In the genomic region with DNA sequence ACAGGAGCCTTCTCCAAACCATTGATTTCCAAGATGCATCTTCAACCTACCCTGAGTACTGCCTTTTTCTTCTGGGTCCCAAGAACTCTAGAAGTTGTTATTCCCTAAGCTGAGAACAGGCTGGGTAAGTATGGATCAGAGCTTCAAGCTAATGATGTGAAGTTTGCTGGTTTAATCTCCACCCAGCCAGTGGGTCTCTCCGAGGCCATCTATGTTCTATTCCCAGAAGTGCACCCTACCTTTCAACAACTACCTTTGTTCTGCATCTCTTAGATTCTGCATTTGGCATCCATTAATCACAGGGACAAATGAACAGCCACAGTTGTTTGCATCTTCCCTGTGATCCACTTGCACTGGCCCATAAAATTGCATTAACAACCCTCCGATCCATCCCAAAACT, we compare ENCODE assay signal across 11 cellular contexts.
DNase-seq lines count a peak whose midpoint lies in the region; TF ChIP-seq lines count a peak whose summit lies in the region.
"Had no signal": no experiment of that assay in that cellular context is flagged by ENCODE, and none has a peak within 500 bp of the region (broad histone marks: within the 10 kb centered on the region; RNA-seq: fewer than 3 reads in every experiment).

No MANE protein-coding gene starts in this region.

- H3K79me2 ChIP-seq in hepatocyte: no peaks in the 10 kb centered on the region

- DNase-seq in AG10803 (ENCODE audit: low read depth): no peak
- DNase-seq in HFF-Myc (ENCODE audit: extremely low read depth, low read depth): no peak
- no peak for DNase-seq in hepatocyte (ENCODE audit: low spot score)
- DNase-seq in activated CD4-positive, CD25-positive, alpha-beta regulatory T cell (lab: John Stamatoyannopoulos, UW): no peak
- DNase-seq in NCI-H2107 (lab: John Stamatoyannopoulos, UW): no peak
- no peak for DNase-seq in stimulated activated CD4-positive, alpha-beta T cell treated with anti-CD3 and anti-CD28 coated beads, Interleukin-2, amount 100 ng/mL, for 48 hours
- no peak for DNase-seq in T-helper 2 cell
- DNase-seq: GF-D8; NCI-H446; stimulated activated CD4-positive, alpha-beta T cell treated with anti-CD3 and anti-CD28 coated beads, Interleukin-1b, Interleukin-23, amount 100 ng/mL, for 48 hours had no signal

- no peaks in the 10 kb centered on the region for H3K36me3 ChIP-seq in hepatocyte (replicated peaks; ENCODE audit: insufficient read depth, low read depth)

- H3K9me3 ChIP-seq in hepatocyte (ENCODE audit: low read depth): no peaks in the 10 kb centered on the region

- no peaks in the 10 kb centered on the region for H3K9me2 ChIP-seq in hepatocyte (replicated peaks; ENCODE audit: insufficient read depth)

- peak; percentile 13; the same call in 1 of the 2 replicates for TF ChIP-seq CTCF in AG10803 (conservative IDR thresholded peaks at IDR 0.05; ENCODE audit: low read length)
- TF ChIP-seq CTCF in HFF-Myc (IDR thresholded peaks at IDR 0.05; ENCODE audit: low read depth, low read length, missing control alignments): peak; percentile 15
- peak; percentile 23; the same call in 1 of the 2 replicates for TF ChIP-seq CTCF in VCaP (conservative IDR thresholded peaks at IDR 0.05)
- peak; percentile 8 for TF ChIP-seq CTCF in hepatocyte (IDR thresholded peaks at IDR 0.05; ENCODE audit: poor library complexity)

- no peak overlapping the region for H3K4me3 ChIP-seq in AG10803 (ENCODE audit: low read length)
- no peak overlapping the region for H3K4me3 ChIP-seq in HFF-Myc (replicated peaks; ENCODE audit: low read depth, low read length)
- H3K4me3 ChIP-seq in hepatocyte: no peak overlapping the region

- H3K27me3 ChIP-seq in hepatocyte: no peaks in the 10 kb centered on the region

- 83% methylated on average over 2 of the region's 2 CpGs for WGBS in hepatocyte (ENCODE audit: low lambda C conversion rate, missing lambda C conversion rate)

- H3K4me1 ChIP-seq in hepatocyte (ENCODE audit: insufficient read depth): no peaks in the 10 kb centered on the region

- no peaks in the 10 kb centered on the region for H4K20me1 ChIP-seq in hepatocyte (ENCODE audit: insufficient read depth, poor library complexity, severe bottlenecking)

- no peak overlapping the region for H3K27ac ChIP-seq in VCaP
- no peak overlapping the region for H3K27ac ChIP-seq in hepatocyte

- no peak overlapping the region for H2AFZ ChIP-seq in hepatocyte

- H3K4me2 ChIP-seq in hepatocyte: no peak overlapping the region
